ENCODE assay signal across 11 cellular contexts in genomic region chr11:70210051-70210501, GRCh38. TPM values are rescaled to one million over a fixed set of nuclear protein-coding genes. Genes with fewer than 3 reads are reported as not detected.
DNase-seq lines count a peak whose midpoint lies in the region; ATAC-seq, FAIRE-seq and TF ChIP-seq lines count a peak whose summit lies in the region.
"Had no signal": no experiment of that assay in that cellular context is flagged by ENCODE, and none has a peak within 500 bp of the region (broad histone marks: within the 10 kb centered on the region; RNA-seq: fewer than 3 reads in every experiment).

No MANE protein-coding gene starts in this region.

- H3K4me1 ChIP-seq in pancreas: peaks cover 0 to 3% (median 0%) of the 10 kb centered on the region in 3 donors

- 85 to 91% methylated on average over 8 of the region's 8 CpGs for WGBS in pancreas, 2 donors

- H3K9me3 ChIP-seq in pancreas: no peaks in the 10 kb centered on the region

- intact Hi-C loops in pancreas (cut with DNase I): no loop called here

- H3K4me3 ChIP-seq in fibroblast of mammary gland (ENCODE audit: control insufficient read depth, low read depth, low read length): no peak overlapping the region
- no peak overlapping the region for H3K4me3 ChIP-seq in pancreas

- DNase-seq in GM04504 (ENCODE audit: low read depth) (peak; percentile 36), RCC 7860 (ENCODE audit: low spot score) (peak; percentile 18), fibroblast of mammary gland (ENCODE audit: low read depth) (peak; percentile 98), pancreas (peak in 1 of 6 donors; percentile 38), NCI-H446 (lab: John Stamatoyannopoulos, UW) (no peak), NCI-H748 (lab: John Stamatoyannopoulos, UW; ENCODE audit: unreplicated experiment) (no peak), GM19239 (ENCODE audit: insufficient read length, low spot score) (no peak)
- DNase-seq: DMS53, NCI-H1417 had no signal

- no peak for FAIRE-seq in RCC 7860 (lab: Jason Lieb, UNC)
- no peak for FAIRE-seq in pancreas (lab: Jason Lieb, UNC)
- FAIRE-seq in GM19239 (lab: Jason Lieb, UNC): no peak

- H3K27me3 ChIP-seq in pancreas: no peaks in the 10 kb centered on the region

- peaks cover 4 to 19% (median 6%) of the 10 kb centered on the region in 3 donors for H3K36me3 ChIP-seq in pancreas

- peak in 3 of 4 donors; percentile 26 to 40 (median 28) for ATAC-seq in pancreas
- ATAC-seq in HG02623 (IDR thresholded peaks at IDR 0.05; ENCODE audit: unreplicated experiment): no peak

- no peak overlapping the region for H3K27ac ChIP-seq in pancreas
- H3K27ac ChIP-seq: VCaP had no signal

- TF ChIP-seq CTCF in fibroblast of mammary gland (conservative IDR thresholded peaks at IDR 0.05; ENCODE audit: control insufficient read depth, insufficient read depth, low read depth, low read length) (no peak), pancreas (IDR thresholded peaks at IDR 0.05) (no peak)

RNA-seq across cellular contexts. Expression of gene FADD, which starts 7.0 kb away (rescaled TPM):
- total RNA-seq in pancreas: 10 to 100 TPM in 1 of 6 donors, 1 to 10 TPM in 5; 5.1 to 11.6 (median 7.6) TPM
- polyA plus RNA-seq in pancreas: 1 to 10 TPM; 5.5 to 8.2 TPM

Comparison
In these comparisons a context has a peak if more than half of its experiments do, and no peak if none do; other contexts are left out.
1. DNase-seq: peak in GM04504 (single experiment), RCC 7860 (single experiment) and fibroblast of mammary gland (single experiment); none in NCI-H446 (0 of 2), NCI-H748 (single experiment) and GM19239 (single experiment).